ENCODE assay signal across 1 cellular context in the genomic region with DNA sequence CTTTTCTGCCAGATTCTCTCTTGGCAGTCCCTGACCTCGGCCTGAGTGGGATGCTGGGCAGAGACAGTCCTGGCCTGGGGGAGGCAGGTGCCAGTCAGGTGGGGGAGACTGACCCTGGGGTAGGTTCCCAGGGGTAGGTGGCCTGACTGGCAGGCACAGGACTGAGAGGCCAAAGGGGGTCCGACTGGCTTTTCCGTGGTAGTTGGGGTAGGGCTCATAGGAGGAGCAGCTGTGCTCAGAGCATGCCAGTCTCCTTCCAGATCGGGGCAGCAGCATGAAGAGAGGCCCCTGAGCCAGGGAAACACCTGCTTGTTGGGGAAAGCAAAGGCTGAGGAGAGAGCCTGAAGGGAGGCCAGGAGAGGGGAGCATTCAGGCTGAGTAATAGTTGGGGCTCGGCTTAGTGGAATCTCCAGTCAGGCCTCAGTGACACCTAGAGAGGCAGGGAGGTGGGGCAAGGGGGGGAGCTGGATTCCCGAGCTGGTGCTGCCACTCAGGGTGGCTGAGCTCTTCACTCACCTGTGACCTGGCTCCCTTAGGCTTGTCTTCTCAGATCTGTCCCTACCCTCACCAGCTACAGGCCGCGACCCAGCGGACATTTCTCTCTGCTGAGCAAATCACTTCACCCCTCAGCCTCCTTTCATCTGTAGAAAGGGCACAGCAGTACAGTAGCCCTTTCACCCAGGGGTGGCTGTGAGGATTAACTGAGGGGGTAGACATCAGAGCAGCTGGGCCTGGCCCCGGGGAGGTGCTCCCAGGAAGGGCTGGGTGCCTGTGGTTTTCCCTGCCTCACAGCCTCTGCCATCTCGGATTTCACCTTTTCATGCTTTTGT.
TF ChIP-seq lines count a peak whose summit lies in the region.

No MANE protein-coding gene starts in this region.

TF ChIP-seq in H1, 55 proteins besides CTCF, POLR2A, EP300 and RAD21:
- TF ChIP-seq MAFK (IDR thresholded peaks at IDR 0.05; ENCODE audit: low read depth, low read length): no peak
- TF ChIP-seq ATF2 (IDR thresholded peaks at IDR 0.05; ENCODE audit: low read length): no peak
- TF ChIP-seq EGR1 (IDR thresholded peaks at IDR 0.05; ENCODE audit: borderline replicate concordance, low read depth, low read length): no peak
- no peak for TF ChIP-seq POU5F1 (IDR thresholded peaks at IDR 0.05; ENCODE audit: low read depth, low read length)
- TF ChIP-seq SUZ12 (IDR thresholded peaks at IDR 0.05; ENCODE audit: low read length): no peak
- no peak for TF ChIP-seq RNF2 (IDR thresholded peaks at IDR 0.05; ENCODE audit: borderline replicate concordance, low read depth, low read length, missing control alignments, poor library complexity, severe bottlenecking)
- TF ChIP-seq JUND (IDR thresholded peaks at IDR 0.05; ENCODE audit: low read length): no peak
- TF ChIP-seq RXRA (IDR thresholded peaks at IDR 0.05; ENCODE audit: insufficient read depth, low read depth, low read length): no peak
- TF ChIP-seq TAF7 (optimal IDR thresholded peaks at IDR 0.05; ENCODE audit: borderline replicate concordance, low read depth, low read length): no peak
- no peak for TF ChIP-seq RFX5 (IDR thresholded peaks at IDR 0.05; ENCODE audit: borderline replicate concordance, low read depth, low read length)
- no peak for TF ChIP-seq BACH1 (IDR thresholded peaks at IDR 0.05; ENCODE audit: low read length)
